In genomic region chr1:152112885-152113432, GRCh38 we compare ENCODE assay signal across 2 cellular contexts.
TF ChIP-seq lines count a peak whose summit lies in the region.

No MANE protein-coding gene starts in this region.

TF ChIP-seq in IMR-90, 13 proteins besides CTCF, POLR2A, EP300 and RAD21:
- TF ChIP-seq FOS (IDR thresholded peaks at IDR 0.05; ENCODE audit: low read depth, low read length) = no peak
- TF ChIP-seq USF2 (IDR thresholded peaks at IDR 0.05; ENCODE audit: low read depth, low read length) = no peak
- no peak for TF ChIP-seq CHD1 (IDR thresholded peaks at IDR 0.05; ENCODE audit: low read depth, low read length)
- TF ChIP-seq MAZ (IDR thresholded peaks at IDR 0.05; ENCODE audit: borderline replicate concordance, low read depth, low read length) = no peak
- no peak for TF ChIP-seq SMC3 (IDR thresholded peaks at IDR 0.05; ENCODE audit: low read depth, low read length)
- no peak for TF ChIP-seq ELK1 (IDR thresholded peaks at IDR 0.05; ENCODE audit: borderline replicate concordance, low read depth, low read length)
- no peak for TF ChIP-seq NFE2L2 (IDR thresholded peaks at IDR 0.05; ENCODE audit: low read depth, low read length)
- no peak for TF ChIP-seq MXI1 (IDR thresholded peaks at IDR 0.05; ENCODE audit: borderline replicate concordance, low read depth, low read length)
- no peak for TF ChIP-seq MAFK (IDR thresholded peaks at IDR 0.05; ENCODE audit: low read depth, low read length)
- no peak for TF ChIP-seq CEBPB (IDR thresholded peaks at IDR 0.05; ENCODE audit: low read depth, low read length)
- no peak for TF ChIP-seq RFX5 (IDR thresholded peaks at IDR 0.05; ENCODE audit: low read depth, low read length)
- no peak for TF ChIP-seq RCOR1 (IDR thresholded peaks at IDR 0.05; ENCODE audit: insufficient replicate concordance, low read length)
- no peak for TF ChIP-seq BHLHE40 (IDR thresholded peaks at IDR 0.05; ENCODE audit: low read depth, low read length)

TF ChIP-seq in HepG2, 621 proteins besides CTCF, POLR2A, EP300 and RAD21:
- TF ChIP-seq TP53 (CRISPR knock-in tag; conservative IDR thresholded peaks at IDR 0.05) (no peak), RBAK (CRISPR knock-in tag; IDR thresholded peaks at IDR 0.05) (no peak), GLI4 (CRISPR knock-in tag; IDR thresholded peaks at IDR 0.05; ENCODE audit: borderline replicate concordance) (no peak), ZBTB7A (CRISPR knock-in tag; IDR thresholded peaks at IDR 0.05) (no peak)
